In genomic region chr12:39764944-39765560, GRCh38 we compare ENCODE assay signal across 8 cellular contexts.
A peak's percentile ranks its signal among the peaks of the same experiment; 100 is the strongest.
DNase-seq lines count a peak whose midpoint lies in the region; ATAC-seq and TF ChIP-seq lines count a peak whose summit lies in the region.

No MANE protein-coding gene starts in this region.

- H3K4me1 ChIP-seq in OCI-LY7 (ENCODE audit: insufficient read depth, low read length, poor library complexity, severe bottlenecking) (no peaks in the 10 kb centered on the region), endodermal cell (ENCODE audit: control insufficient read depth, insufficient read depth, low read length) (no peaks in the 10 kb centered on the region), mucosa of descending colon (ENCODE audit: low read depth) (no peaks in the 10 kb centered on the region)

- H3K27ac Mint-ChIP-seq in endodermal cell = no peak overlapping the region

- H2AFZ ChIP-seq in OCI-LY7 (ENCODE audit: low read length) = no peak overlapping the region

- H3K36me3 ChIP-seq in OCI-LY7 (ENCODE audit: insufficient read depth, low read length) = no peaks in the 10 kb centered on the region
- H3K36me3 ChIP-seq in endodermal cell (ENCODE audit: control insufficient read depth, insufficient read depth, low read length) = no peaks in the 10 kb centered on the region
- no peaks in the 10 kb centered on the region for H3K36me3 ChIP-seq in mucosa of descending colon (ENCODE audit: low read depth)

- H3K9me2 ChIP-seq in OCI-LY7 (ENCODE audit: insufficient read depth, low read length) = no peaks in the 10 kb centered on the region

- no TSS peak for BruUV-seq in OCI-LY7 (replicated peaks; lab: Mats Ljungman, UMichigan)

- DNase-seq in CD1c-positive myeloid dendritic cell (ENCODE audit: extremely low spot score) = peak; percentile 24
- peak; percentile 41 for DNase-seq in OCI-LY7 (ENCODE audit: low spot score)
- DNase-seq in endodermal cell = no peak
- DNase-seq in mucosa of descending colon = no peak
- no peak for DNase-seq in activated T-cell treated with anti-CD3 and anti-CD28 coated beads for 4 hours
- DNase-seq in stimulated activated CD4-positive, alpha-beta T cell treated with anti-CD3 and anti-CD28 coated beads, Interleukin-4, amount 100 ng/mL, for 4 hours = no peak

- H3K4me3 ChIP-seq in OCI-LY7 (ENCODE audit: low read depth, low read length, poor library complexity, severe bottlenecking) = no peak overlapping the region
- H3K4me3 ChIP-seq in endodermal cell (ENCODE audit: low read length) = no peak overlapping the region
- H3K4me3 ChIP-seq in mucosa of descending colon = no peak overlapping the region

- POLR2A ChIA-PET in OCI-LY7 (lab: Charles Lee) = no interaction called here

- H3K9me3 Mint-ChIP-seq in endodermal cell = peaks cover 1% of the 10 kb centered on the region

- CTCF ChIA-PET in OCI-LY7 (lab: Charles Lee; ENCODE audit: unreplicated experiment) = no interaction called here

- peaks cover 8% of the 10 kb centered on the region for H3K4me1 Mint-ChIP-seq in endodermal cell

- H4K20me1 ChIP-seq in OCI-LY7 (ENCODE audit: insufficient read depth, low read length) = no peaks in the 10 kb centered on the region

- peak; percentile 50 for ATAC-seq in GM18520 (IDR thresholded peaks at IDR 0.05; ENCODE audit: unreplicated experiment)
- ATAC-seq in HG03378 (IDR thresholded peaks at IDR 0.05; ENCODE audit: unreplicated experiment) = peak; percentile 75
- peak; percentile 73 for ATAC-seq in mucosa of descending colon

- H3K36me3 Mint-ChIP-seq in endodermal cell (ENCODE audit: low read depth) = no peaks in the 10 kb centered on the region

- peak; percentile 85 for TF ChIP-seq CTCF in OCI-LY7 (conservative IDR thresholded peaks at IDR 0.05; ENCODE audit: low read length)
- peak; percentile 90 for TF ChIP-seq CTCF in endodermal cell (conservative IDR thresholded peaks at IDR 0.05)
- peak; percentile 51 for TF ChIP-seq CTCF in mucosa of descending colon (IDR thresholded peaks at IDR 0.05)

- intact Hi-C loops in OCI-LY7 (cut with micrococcal nuclease; ENCODE audit: unreplicated experiment) (loop anchor here (1.0 kb wide), 2 partner anchors 225 to 342 kb away; no protein-coding TSS in a partner anchor), mucosa of descending colon (cut with DNase I, micrococcal nuclease) (loop anchor here in 1 of 2 donors (5.0 to 10.0 kb wide), 2 partner anchors 227 to 340 kb away; partner anchors contain the start of gene SLC2A13)

- H3K4me3 Mint-ChIP-seq in endodermal cell = no peak overlapping the region

- H3K79me2 ChIP-seq in OCI-LY7 (ENCODE audit: insufficient read depth, low read depth, low read length) = no peaks in the 10 kb centered on the region

- no peaks in the 10 kb centered on the region for H3K27me3 ChIP-seq in endodermal cell (ENCODE audit: control insufficient read depth, insufficient read depth, low read length, poor library complexity, severe bottlenecking)

- no peak overlapping the region for H3K4me2 ChIP-seq in OCI-LY7 (ENCODE audit: low read length)

- no peak overlapping the region for H3K27ac ChIP-seq in OCI-LY7 (ENCODE audit: low read depth, low read length, poor library complexity, severe bottlenecking)
- H3K27ac ChIP-seq in endodermal cell (ENCODE audit: low read depth, low read length) = no peak overlapping the region

- H3K27me3 Mint-ChIP-seq in endodermal cell (ENCODE audit: insufficient read depth) = no peaks in the 10 kb centered on the region

- H3K9ac ChIP-seq in endodermal cell (ENCODE audit: extremely low read depth, low read length, poor library complexity, severe bottlenecking) = no peak overlapping the region

- H3K9me3 ChIP-seq in OCI-LY7 (ENCODE audit: low read length) = no peaks in the 10 kb centered on the region
- H3K9me3 ChIP-seq in endodermal cell (ENCODE audit: control insufficient read depth, low read length) = no peaks in the 10 kb centered on the region
- no peaks in the 10 kb centered on the region for H3K9me3 ChIP-seq in mucosa of descending colon

- 72 to 100% methylated on average over 1 to 3 of the region's 3 CpGs for WGBS in endodermal cell (ENCODE audit: insufficient coverage in 1 of 2, insufficient read length in 1 of 2), 2 experiments

Comparison
In these comparisons a context has a peak if more than half of its experiments do, and no peak if none do; other contexts are left out.
1. DNase-seq: peak in CD1c-positive myeloid dendritic cell (single experiment) and OCI-LY7 (single experiment); none in endodermal cell (single experiment), mucosa of descending colon (0 of 3), activated T-cell treated with anti-CD3 and anti-CD28 coated beads for 4 hours (single experiment) and stimulated activated CD4-positive, alpha-beta T cell treated with anti-CD3 and anti-CD28 coated beads, Interleukin-4, amount 100 ng/mL, for 4 hours (0 of 2).
2. Peak in every context shown above with its lines, with median percentiles within 50 percentile points of each other: ATAC-seq and CTCF ChIP-seq.